Comparison of ENCODE assay signal across 10 cellular contexts in the genomic region with DNA sequence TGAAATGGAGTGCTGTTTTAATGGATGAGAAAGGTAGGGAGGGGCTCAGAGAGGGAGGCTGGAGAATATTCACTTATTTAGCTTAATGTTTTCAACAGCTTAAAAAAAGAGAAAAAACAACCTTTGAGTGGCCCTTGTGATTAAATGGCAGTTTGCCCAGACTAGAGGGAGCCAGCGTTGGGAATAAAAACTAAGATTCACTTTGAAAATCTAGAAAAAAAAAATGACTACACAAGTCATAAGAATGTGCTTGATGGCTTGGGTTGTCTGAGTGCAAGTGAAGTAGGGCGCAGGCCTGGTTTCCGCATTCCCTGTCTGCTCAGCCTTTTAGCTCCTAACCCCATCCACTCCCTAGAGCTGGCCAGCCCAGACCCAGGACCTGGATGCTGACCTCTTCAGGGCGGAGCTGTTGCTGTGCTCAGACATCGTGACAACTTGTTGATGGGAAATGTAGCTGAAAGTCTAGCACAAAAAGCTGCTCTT. TPM values are rescaled to one million over a fixed set of nuclear protein-coding genes. Genes with fewer than 3 reads are reported as not detected.
DNase-seq lines count a peak whose midpoint lies in the region; ATAC-seq and TF ChIP-seq lines count a peak whose summit lies in the region.
"Had no signal": no experiment of that assay in that cellular context is flagged by ENCODE, and none has a peak within 500 bp of the region (broad histone marks: within the 10 kb centered on the region; RNA-seq: fewer than 3 reads in every experiment).

No MANE protein-coding gene starts in this region.

- H2BK120ac ChIP-seq in mesenchymal stem cell (ENCODE audit: low read depth, low read length) (no peak overlapping the region), neuronal stem cell (ENCODE audit: low read depth, low read length) (no peak overlapping the region)

- ATAC-seq in SK-N-SH treated with all-trans-retinoic acid at 6 μM for 48 hours: peak; percentile 64

- no TSS peak for BruUV-seq in PC-9 (replicated peaks; lab: Mats Ljungman, UMichigan)

- H3K4me1 ChIP-seq in fibroblast of lung (ENCODE audit: control insufficient read depth, extremely low read depth, insufficient read depth, low read length) (peaks cover 3% of the 10 kb centered on the region), mesenchymal stem cell (ENCODE audit: control insufficient read depth, insufficient read depth, low read depth, low read length) (peaks cover 14% of the 10 kb centered on the region), tibial artery (peaks cover 0 to 74% (median 43%) of the 10 kb centered on the region in 4 donors), PC-9 (replicated peaks; ENCODE audit: insufficient read depth) (no peaks in the 10 kb centered on the region), neuronal stem cell (ENCODE audit: control insufficient read depth in 2 of 2, insufficient read depth in 1 of 2, low read depth in 1 of 2, low read length in 2 of 2) (peaks cover 0 to 2% of the 10 kb centered on the region in 2 donors)

- H3K27ac ChIP-seq in fibroblast of lung (ENCODE audit: insufficient read depth, low read length): peak overlapping the region; percentile 7
- H3K27ac ChIP-seq in mesenchymal stem cell (ENCODE audit: low read length, poor library complexity, severe bottlenecking): peak overlapping the region; percentile 63
- H3K27ac ChIP-seq in tibial artery: peak overlapping the region; percentile 73 to 77
- no peak overlapping the region for H3K27ac ChIP-seq in PC-9
- no peak overlapping the region for H3K27ac ChIP-seq in neuronal stem cell (replicated peaks; ENCODE audit: low read length)

- H3K79me1 ChIP-seq in mesenchymal stem cell (replicated peaks; ENCODE audit: low read length, poor library complexity, severe bottlenecking): peaks cover 11% of the 10 kb centered on the region
- H3K79me1 ChIP-seq in neuronal stem cell (ENCODE audit: low read depth, low read length): no peaks in the 10 kb centered on the region

- intact Hi-C loops in tibial artery (cut with DNase I; ENCODE audit: low total_unique reads) (no loop called here), PC-9 (cut with micrococcal nuclease; ENCODE audit: unreplicated experiment) (no loop called here)

- peak; percentile 69 to 86 for DNase-seq in fibroblast of lung (ENCODE audit: low read depth in 2 of 2)
- peak; percentile 58 for DNase-seq in mesenchymal stem cell
- DNase-seq in tibial artery: peak; percentile 75 to 91
- no peak for DNase-seq in PC-9
- no peak for DNase-seq in neuronal stem cell (ENCODE audit: low spot score)
- no peak for DNase-seq in OCI-M2 (lab: John Stamatoyannopoulos, UW; ENCODE audit: unreplicated experiment)
- DNase-seq in NCI-H748 treated with DMSO at 0.1 percent for 48 hours (lab: John Stamatoyannopoulos, UW): no peak
- DNase-seq: activated naive CD8-positive, alpha-beta T cell treated with anti-CD3 and anti-CD28 coated beads, Interleukin-2, amount 10 ng/mL, durations not matched to agents 7 days and 5 days; stimulated activated CD4-positive, alpha-beta T cell treated with anti-CD3 and anti-CD28 coated beads, Interleukin-15, amount 100 ng/mL, for 24 hours had no signal

- H3K4ac ChIP-seq in mesenchymal stem cell (ENCODE audit: low read depth in 1 of 2, low read length in 2 of 2): no peak overlapping the region
- no peak overlapping the region for H3K4ac ChIP-seq in neuronal stem cell (ENCODE audit: low read length)

- peak overlapping the region; percentile 3 for H2BK15ac ChIP-seq in mesenchymal stem cell (ENCODE audit: low read depth, poor library complexity, severe bottlenecking)
- H2BK15ac ChIP-seq in neuronal stem cell (ENCODE audit: low read length): no peak overlapping the region

- no peak overlapping the region for H2BK5ac ChIP-seq in mesenchymal stem cell (ENCODE audit: low read depth, low read length, poor library complexity, severe bottlenecking)
- H2BK5ac ChIP-seq in neuronal stem cell (ENCODE audit: low read length): no peak overlapping the region

- H2BK12ac ChIP-seq in mesenchymal stem cell (ENCODE audit: low read length in 2 of 2) (peak overlapping the region in 1 of 2 experiments; percentile 86), neuronal stem cell (ENCODE audit: low read length) (no peak overlapping the region)

- no peaks in the 10 kb centered on the region for H3F3A ChIP-seq in PC-9 (ENCODE audit: insufficient read depth, low read depth)

- H3K4me3 ChIP-seq in fibroblast of lung (replicated peaks in 1 of 4; ENCODE audit: control extremely low read depth in 1 of 4, insufficient read depth in 1 of 4, low read depth in 3 of 4, low read length in 4 of 4): no peak overlapping the region
- peak overlapping the region in 1 of 2 experiments; percentile 38 for H3K4me3 ChIP-seq in mesenchymal stem cell (ENCODE audit: insufficient read depth in 1 of 2, low read depth in 1 of 2, low read length in 2 of 2)
- no peak overlapping the region for H3K4me3 ChIP-seq in tibial artery
- no peak overlapping the region for H3K4me3 ChIP-seq in PC-9
- H3K4me3 ChIP-seq in neuronal stem cell (ENCODE audit: low read length in 2 of 2): no peak overlapping the region

- H3K18ac ChIP-seq in mesenchymal stem cell (ENCODE audit: low read depth in 1 of 2, low read length in 2 of 2) (peak overlapping the region; percentile 5 to 46), neuronal stem cell (ENCODE audit: low read length) (no peak overlapping the region)

- H4K20me1 ChIP-seq in fibroblast of lung (ENCODE audit: control insufficient read depth, extremely low read depth, insufficient read depth, low read length): peaks cover 1% of the 10 kb centered on the region
- no peaks in the 10 kb centered on the region for H4K20me1 ChIP-seq in PC-9 (ENCODE audit: insufficient read depth)

- peak overlapping the region; percentile 61 for H3K4me2 ChIP-seq in fibroblast of lung (ENCODE audit: extremely low read depth, insufficient read depth, low read length)
- H3K4me2 ChIP-seq in mesenchymal stem cell (ENCODE audit: low read length, poor library complexity, severe bottlenecking): no peak overlapping the region
- H3K4me2 ChIP-seq in PC-9: no peak overlapping the region
- no peak overlapping the region for H3K4me2 ChIP-seq in neuronal stem cell (ENCODE audit: insufficient read depth, low read length, poor library complexity, severe bottlenecking)

- CTCF ChIA-PET in PC-9 (lab: Charles Lee): no interaction called here

- H2AK5ac ChIP-seq in mesenchymal stem cell (ENCODE audit: low read length, severe bottlenecking) (peak overlapping the region; percentile 79), neuronal stem cell (ENCODE audit: low read depth, low read length) (no peak overlapping the region)

- H3K9ac ChIP-seq in fibroblast of lung (ENCODE audit: insufficient read depth, low read length): no peak overlapping the region
- peak overlapping the region; percentile 72 for H3K9ac ChIP-seq in mesenchymal stem cell (ENCODE audit: low read length)
- H3K9ac ChIP-seq in neuronal stem cell (ENCODE audit: low read depth, low read length, poor library complexity): no peak overlapping the region

- H2AFZ ChIP-seq in fibroblast of lung (ENCODE audit: low read length) (no peak overlapping the region), mesenchymal stem cell (ENCODE audit: low read depth, low read length) (no peak overlapping the region), PC-9 (no peak overlapping the region), neuronal stem cell (ENCODE audit: low read length) (no peak overlapping the region)

- no peak for TF ChIP-seq CTCF in fibroblast of lung (conservative IDR thresholded peaks at IDR 0.05 in 1 of 2, IDR thresholded peaks at IDR 0.05 in 1 of 2; ENCODE audit: low read depth in 1 of 2, low read length in 2 of 2)
- no peak for TF ChIP-seq CTCF in tibial artery (IDR thresholded peaks at IDR 0.05)
- no peak for TF ChIP-seq CTCF in PC-9 (conservative IDR thresholded peaks at IDR 0.05)

- H4K91ac ChIP-seq in mesenchymal stem cell (ENCODE audit: low read length) (no peak overlapping the region), neuronal stem cell (ENCODE audit: low read depth, low read length, poor library complexity) (no peak overlapping the region)

- 93% methylated on average over 5 of the region's 5 CpGs for WGBS in mesenchymal stem cell
- no CpG with 5 or more reads among the region's 5 CpGs for WGBS in neuronal stem cell (ENCODE audit: extremely low coverage in 2 of 2, insufficient read length in 2 of 2, insufficient replicate concordance in 1 of 2), 2 donors

- peak overlapping the region in 1 of 2 experiments; percentile 48 for H3K14ac ChIP-seq in mesenchymal stem cell (ENCODE audit: low read length in 2 of 2)
- H3K14ac ChIP-seq in neuronal stem cell (ENCODE audit: low read length): no peak overlapping the region

- H3K23ac ChIP-seq in mesenchymal stem cell (ENCODE audit: low read length in 2 of 2): no peak overlapping the region
- H3K23ac ChIP-seq in neuronal stem cell (ENCODE audit: low read depth, low read length, poor library complexity): no peak overlapping the region

- H3K36me3 ChIP-seq in fibroblast of lung (ENCODE audit: control insufficient read depth, insufficient read depth, low read length): no peaks in the 10 kb centered on the region
- peaks cover 1 to 18% of the 10 kb centered on the region in 2 experiments for H3K36me3 ChIP-seq in mesenchymal stem cell (ENCODE audit: control insufficient read depth in 1 of 2, insufficient read depth in 2 of 2, low read depth in 1 of 2, low read length in 2 of 2)
- H3K36me3 ChIP-seq in tibial artery: peaks cover 3 to 13% (median 7%) of the 10 kb centered on the region in 3 donors
- no peaks in the 10 kb centered on the region for H3K36me3 ChIP-seq in PC-9 (ENCODE audit: low read depth)
- H3K36me3 ChIP-seq in neuronal stem cell (replicated peaks in 1 of 2; ENCODE audit: control insufficient read depth in 2 of 2, insufficient read depth in 2 of 2, low read length in 2 of 2): peaks cover 0 to 20% of the 10 kb centered on the region in 2 donors

- H3K9me3 ChIP-seq in fibroblast of lung (ENCODE audit: control insufficient read depth, insufficient read depth, low read depth, low read length) (no peaks in the 10 kb centered on the region), mesenchymal stem cell (ENCODE audit: control insufficient read depth, low read length) (no peaks in the 10 kb centered on the region), tibial artery (no peaks in the 10 kb centered on the region), PC-9 (ENCODE audit: insufficient read depth, low read depth) (no peaks in the 10 kb centered on the region), neuronal stem cell (replicated peaks in 1 of 2; ENCODE audit: control insufficient read depth in 2 of 2, insufficient read depth in 1 of 2, low read depth in 1 of 2, low read length in 2 of 2) (no peaks in the 10 kb centered on the region)

- H3K9me2 ChIP-seq in PC-9 (ENCODE audit: insufficient read depth): no peaks in the 10 kb centered on the region; the same call in 1 of the 2 replicates

- H4K8ac ChIP-seq in mesenchymal stem cell (ENCODE audit: low read length) (no peak overlapping the region), neuronal stem cell (ENCODE audit: low read depth, low read length) (no peak overlapping the region)

- H3K27me3 ChIP-seq in fibroblast of lung (ENCODE audit: control insufficient read depth, insufficient read depth, low read length) (no peaks in the 10 kb centered on the region), mesenchymal stem cell (ENCODE audit: control insufficient read depth in 1 of 2, insufficient read depth in 1 of 2, low read length in 2 of 2) (no peaks in the 10 kb centered on the region), tibial artery (no peaks in the 10 kb centered on the region), PC-9 (ENCODE audit: insufficient read depth, low read depth) (no peaks in the 10 kb centered on the region), neuronal stem cell (ENCODE audit: control insufficient read depth in 3 of 3, insufficient read depth in 3 of 3, low read depth in 1 of 3, low read length in 3 of 3) (no peaks in the 10 kb centered on the region)

- POLR2A ChIA-PET in PC-9 (lab: Charles Lee; ENCODE audit: unreplicated experiment): no interaction called here

- H3K79me2 ChIP-seq in fibroblast of lung (ENCODE audit: control insufficient read depth, insufficient read depth, low read length) (peaks cover 26% of the 10 kb centered on the region), PC-9 (ENCODE audit: low read depth) (no peaks in the 10 kb centered on the region)

RNA-seq across cellular contexts. Expression of gene UTRN, which starts 28.9 kb away (rescaled TPM):
- 93.2 and 130 TPM in 2 replicates for total RNA-seq in fibroblast of lung
- 37.8 and 43.9 TPM in 2 replicates for polyA plus RNA-seq in fibroblast of lung
- 25.5 and 37.2 TPM in 2 replicates for polyA plus RNA-seq in fibroblast of lung (2012)
- 72.9 and 86.0 TPM in 2 replicates for polyA minus RNA-seq in fibroblast of lung (ENCODE audit: low replicate concordance)
- polyA plus RNA-seq in mesenchymal stem cell (2013, experiment 1 of 2): 14.5 TPM
- polyA plus RNA-seq in mesenchymal stem cell (2013, experiment 2 of 2): 12.9 TPM
- 108 and 125 TPM in 2 replicates for total RNA-seq in PC-9 (2021)
- 13.3 TPM for polyA plus RNA-seq in neuronal stem cell (2013, experiment 1 of 2)
- polyA plus RNA-seq in neuronal stem cell (2013, experiment 2 of 2): 12.3 TPM

Comparison
In these comparisons a context has a peak if more than half of its experiments do, and no peak if none do; other contexts are left out.
1. DNase-seq: peak in fibroblast of lung (2 of 2), mesenchymal stem cell (single experiment) and tibial artery (2 of 2); none in PC-9 (0 of 2), neuronal stem cell (single experiment), OCI-M2 (single experiment) and NCI-H748 treated with DMSO at 0.1 percent for 48 hours (single experiment).
2. H3K27ac ChIP-seq: peak in fibroblast of lung (single experiment), mesenchymal stem cell (single experiment) and tibial artery (2 of 2); none in PC-9 (single experiment) and neuronal stem cell (single experiment).